In the genomic region with DNA sequence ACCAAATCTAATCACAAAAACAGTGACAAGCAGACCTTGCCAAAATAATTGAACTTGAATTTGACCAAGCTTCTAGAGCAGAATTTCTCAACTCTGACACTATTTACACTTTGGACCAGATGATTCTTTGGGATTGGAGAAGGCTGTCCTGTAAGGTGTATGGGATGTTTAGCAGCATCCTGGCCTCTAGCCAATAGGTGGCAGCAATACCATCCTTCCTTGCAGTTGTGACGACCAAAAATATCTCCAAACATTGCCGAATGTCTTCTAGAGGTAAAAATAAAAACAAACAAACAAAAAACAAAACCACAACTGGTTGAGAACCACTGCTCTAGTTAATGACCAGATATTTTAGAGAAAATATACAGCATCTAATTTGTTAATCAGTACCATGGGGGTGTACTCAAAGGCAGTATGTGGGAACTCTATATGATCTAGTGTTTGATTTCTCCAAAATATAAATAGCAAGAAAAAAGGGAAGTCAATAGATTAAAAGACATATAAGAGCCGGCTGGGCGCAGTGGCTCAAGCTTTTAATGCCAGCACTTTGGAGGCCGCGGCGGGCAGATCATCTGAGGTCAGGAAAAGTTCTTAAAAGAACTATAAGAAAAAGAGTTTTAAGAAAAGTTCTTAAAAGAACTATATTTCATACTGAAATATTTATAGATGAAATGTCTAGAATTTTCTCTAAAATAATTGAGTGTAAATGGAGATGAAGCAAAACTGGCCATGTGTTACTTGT, we compare ENCODE assay signal across 11 cellular contexts.
DNase-seq lines count a peak whose midpoint lies in the region; ATAC-seq, FAIRE-seq and TF ChIP-seq lines count a peak whose summit lies in the region.
"Had no signal": no experiment of that assay in that cellular context is flagged by ENCODE, and none has a peak within 500 bp of the region (broad histone marks: within the 10 kb centered on the region; RNA-seq: fewer than 3 reads in every experiment).

No MANE protein-coding gene starts in this region.

- CTCF ChIA-PET in HepG2 (lab: Yijun Ruan, JAX; ENCODE audit: low intra/inter-chr PET ratio, low total read pairs): no interaction called here
- CTCF ChIA-PET in HCT116 (lab: Charles Lee): no interaction called here

- DNase-seq in HepG2 (ENCODE audit: low spot score): no peak
- no peak for DNase-seq in right lobe of liver
- no peak for DNase-seq in HCT116 (ENCODE audit: low read depth, low spot score)
- peak; percentile 11 to 16 for DNase-seq in activated CD4-positive, alpha-beta T cell treated with anti-CD3 and anti-CD28 coated beads, Interleukin-2, amount 50 U/mL, for 48 hours
- DNase-seq in small intestine: peak; percentile 10
- no peak for DNase-seq in KG1 (lab: John Stamatoyannopoulos, UW)
- DNase-seq: activated naive CD8-positive, alpha-beta T cell treated with anti-CD3 and anti-CD28 coated beads, Interleukin-2, amount 10 ng/mL, durations not matched to agents 7 days and 5 days; NK-92 treated with Interleukin-12 subunit alpha and Interleukin-12 subunit beta, amount 100 ng/mL, for 24 hours; stimulated activated CD4-positive, alpha-beta T cell treated with anti-CD3 and anti-CD28 coated beads, Interleukin-1b, Interleukin-23, amount 100 ng/mL, for 48 hours had no signal

- H2AFZ ChIP-seq in HepG2 (ENCODE audit: low read length) (no peak overlapping the region), HCT116 (ENCODE audit: low read depth, low read length, poor library complexity, severe bottlenecking) (no peak overlapping the region)

- no peaks in the 10 kb centered on the region for H3K79me2 ChIP-seq in HepG2 (ENCODE audit: insufficient read depth, low read length)
- no peaks in the 10 kb centered on the region for H3K79me2 ChIP-seq in HCT116 (ENCODE audit: insufficient read depth, low read length)

- FAIRE-seq in HepG2 (lab: Jason Lieb, UNC) (peak; percentile 34), small intestine (lab: Jason Lieb, UNC) (no peak)

- H4K20me1 ChIP-seq in HepG2 (ENCODE audit: insufficient read depth, low read length) (no peaks in the 10 kb centered on the region), HCT116 (ENCODE audit: insufficient read depth) (no peaks in the 10 kb centered on the region)

- H3K9me3 ChIP-seq in HepG2 (ENCODE audit: low read length) (peaks cover 38% of the 10 kb centered on the region), right lobe of liver (no peaks in the 10 kb centered on the region), HCT116 (ENCODE audit: control insufficient read depth in 1 of 2, insufficient read depth in 1 of 2, low read depth in 1 of 2, low read length in 2 of 2) (no peaks in the 10 kb centered on the region; a peak in 2 of 4 replicates), small intestine (ENCODE audit: control insufficient read depth, low read depth) (no peaks in the 10 kb centered on the region)

- TF ChIP-seq POLR2A in HepG2 (IDR thresholded peaks at IDR 0.05; ENCODE audit: insufficient read depth in 1 of 2, low read depth in 2 of 2, low read length in 2 of 2) (no peak), right lobe of liver (IDR thresholded peaks at IDR 0.05) (no peak), HCT116 (IDR thresholded peaks at IDR 0.05; ENCODE audit: borderline replicate concordance, extremely low read depth, insufficient read depth, insufficient read length) (no peak)

- peaks cover 7% of the 10 kb centered on the region for H3K4me1 ChIP-seq in HepG2 (ENCODE audit: insufficient read depth, low read length)
- H3K4me1 ChIP-seq in right lobe of liver: no peaks in the 10 kb centered on the region
- H3K4me1 ChIP-seq in HCT116 (ENCODE audit: control insufficient read depth in 1 of 2, insufficient read depth in 2 of 2, low read length in 2 of 2): no peaks in the 10 kb centered on the region
- no peaks in the 10 kb centered on the region for H3K4me1 ChIP-seq in small intestine (ENCODE audit: control insufficient read depth in 2 of 2, insufficient read depth in 1 of 2, low read depth in 1 of 2, low read length in 1 of 2)

- H3K27me3 ChIP-seq in HepG2 (ENCODE audit: control insufficient read depth in 1 of 2, insufficient read depth in 2 of 2, low read length in 2 of 2) (no peaks in the 10 kb centered on the region), right lobe of liver (no peaks in the 10 kb centered on the region), HCT116 (ENCODE audit: insufficient read depth, low read length) (no peaks in the 10 kb centered on the region), small intestine (ENCODE audit: control insufficient read depth in 2 of 2, insufficient read depth in 2 of 2, low read length in 2 of 2) (no peaks in the 10 kb centered on the region)

- in situ Hi-C loops in HepG2 (cut with HindIII; ENCODE audit: extremely low pct_ligation_motif_present, low pct_unique_long_range_greater_than_20kb): no loop called here

- no peak overlapping the region for H3K4me3 ChIP-seq in HepG2 (replicated peaks in 1 of 3; ENCODE audit: insufficient read depth in 1 of 3, low read depth in 2 of 3, low read length in 3 of 3)
- H3K4me3 ChIP-seq in right lobe of liver: no peak overlapping the region
- no peak overlapping the region for H3K4me3 ChIP-seq in HCT116 (replicated peaks in 1 of 2; ENCODE audit: low read depth in 1 of 2, low read length in 2 of 2)
- no peak overlapping the region for H3K4me3 ChIP-seq in small intestine (ENCODE audit: low read depth in 1 of 2, low read length in 2 of 2)

- BruUV-seq in HepG2 (replicated peaks; lab: Mats Ljungman, UMichigan): no TSS peak
- BruUV-seq in HCT116 (replicated peaks; lab: Mats Ljungman, UMichigan): no TSS peak

- H3K4me2 ChIP-seq in HepG2 (ENCODE audit: low read depth, low read length) (no peak overlapping the region), HCT116 (ENCODE audit: low read length) (no peak overlapping the region)

- H3K9me2 ChIP-seq in HCT116 (ENCODE audit: insufficient read depth): no peaks in the 10 kb centered on the region

- H3K27ac ChIP-seq in HepG2 (ENCODE audit: extremely low read length, insufficient read depth, low read length): no peak overlapping the region
- no peak overlapping the region for H3K27ac ChIP-seq in right lobe of liver
- H3K27ac ChIP-seq in HCT116 (ENCODE audit: low read depth, low read length): no peak overlapping the region
- no peak overlapping the region for H3K27ac ChIP-seq in small intestine (ENCODE audit: low read depth in 1 of 2, low read length in 1 of 2)

- no peak for TF ChIP-seq EP300 in HepG2 (IDR thresholded peaks at IDR 0.05; ENCODE audit: low read depth in 2 of 2, low read length in 2 of 2)
- TF ChIP-seq EP300 in HepG2 (CRISPR knock-in tag; IDR thresholded peaks at IDR 0.05; ENCODE audit: borderline replicate concordance): no peak

- intact Hi-C loops in HepG2 (cut with micrococcal nuclease; ENCODE audit: unreplicated experiment): no loop called here
- intact Hi-C loops in right lobe of liver (cut with DNase I): no loop called here
- intact Hi-C loops in HCT116 (cut with micrococcal nuclease): no loop called here

- no peak for TF ChIP-seq RAD21 in HepG2 (CRISPR knock-in tag; IDR thresholded peaks at IDR 0.05)
- no peak for TF ChIP-seq RAD21 in HCT116 (IDR thresholded peaks at IDR 0.05; ENCODE audit: low read depth)

- POLR2A ChIA-PET in HepG2 (lab: Yijun Ruan, JAX): no interaction called here
- POLR2A ChIA-PET in HCT116 (lab: Charles Lee): no interaction called here

- H3K36me3 ChIP-seq in HepG2 (replicated peaks in 1 of 2; ENCODE audit: control insufficient read depth in 1 of 2, insufficient read depth in 2 of 2, low read length in 2 of 2): no peaks in the 10 kb centered on the region
- H3K36me3 ChIP-seq in right lobe of liver: no peaks in the 10 kb centered on the region
- no peaks in the 10 kb centered on the region for H3K36me3 ChIP-seq in HCT116 (ENCODE audit: control insufficient read depth in 1 of 2, insufficient read depth in 2 of 2, low read length in 2 of 2)
- no peaks in the 10 kb centered on the region for H3K36me3 ChIP-seq in small intestine (ENCODE audit: control insufficient read depth in 2 of 2, insufficient read depth in 2 of 2, low read length in 2 of 2)

- ATAC-seq in HepG2 (no peak), right lobe of liver (no peak), HCT116 (no peak), HG02884 (IDR thresholded peaks at IDR 0.05; ENCODE audit: unreplicated experiment) (no peak), HG02973 (IDR thresholded peaks at IDR 0.05; ENCODE audit: unreplicated experiment) (no peak)

- RAD21 ChIA-PET in HCT116 (lab: Charles Lee; ENCODE audit: low non-redundant PET in 1 of 2, low total read pairs in 2 of 2, uncharacterized antibody in 2 of 2, unreplicated experiment in 2 of 2): no interaction called here

- TF ChIP-seq CTCF in HepG2 (CRISPR knock-in tag; IDR thresholded peaks at IDR 0.05) (peak; percentile 44), right lobe of liver (IDR thresholded peaks at IDR 0.05) (no peak), HCT116 (IDR thresholded peaks at IDR 0.05 in 2 of 3, conservative IDR thresholded peaks at IDR 0.05 in 1 of 3; ENCODE audit: borderline replicate concordance in 1 of 3, insufficient read depth in 1 of 3, low read depth in 2 of 3, low read length in 2 of 3) (peak in 2 of 3 experiments; percentile 26 to 28; a peak in 3 of 6 replicates)

- 52% methylated on average over 7 of the region's 7 CpGs for WGBS in HepG2 (ENCODE audit: low lambda C conversion rate)
- WGBS in right lobe of liver (ENCODE audit: insufficient coverage, low coverage, low lambda C conversion rate, missing lambda C conversion rate): 50% methylated on average over 7 of the region's 7 CpGs
- 57 to 65% (median 60%) methylated on average over 7 of the region's 7 CpGs for WGBS in small intestine, 3 donors

- H3K9ac ChIP-seq in HepG2 (ENCODE audit: insufficient read depth, low read depth, low read length) (no peak overlapping the region), HCT116 (ENCODE audit: low read length) (no peak overlapping the region)

Comparison
In these comparisons a context has a peak if more than half of its experiments do, and no peak if none do; other contexts are left out.
1. CTCF ChIP-seq: peak in HepG2 (single experiment) and HCT116 (2 of 3); none in right lobe of liver (0 of 4).
2. DNase-seq: peak in activated CD4-positive, alpha-beta T cell treated with anti-CD3 and anti-CD28 coated beads, Interleukin-2, amount 50 U/mL, for 48 hours (2 of 2) and small intestine (single experiment); none in HepG2 (single experiment), right lobe of liver (0 of 3), HCT116 (single experiment) and KG1 (single experiment).